In genomic region chr2:11073251-11073650, GRCh38 we compare ENCODE assay signal across 9 cellular contexts.
A peak's percentile ranks its signal among the peaks of the same experiment; 100 is the strongest.
DNase-seq lines count a peak whose midpoint lies in the region; ATAC-seq and TF ChIP-seq lines count a peak whose summit lies in the region.
"Had no signal": no experiment of that assay in that cellular context is flagged by ENCODE, and none has a peak within 500 bp of the region (broad histone marks: within the 10 kb centered on the region; RNA-seq: fewer than 3 reads in every experiment).

No MANE protein-coding gene starts in this region.

- H3K4me3 ChIP-seq in AG09309 (ENCODE audit: control insufficient read depth, low read depth, low read length) = no peak overlapping the region
- H3K4me3 ChIP-seq in foreskin fibroblast (ENCODE audit: low read depth in 1 of 2, low read length in 2 of 2) = no peak overlapping the region
- H3K4me3 ChIP-seq in spleen = no peak overlapping the region
- no peak overlapping the region for H3K4me3 ChIP-seq in CD8-positive, alpha-beta memory T cell (ENCODE audit: low read length)

- H3K9me3 ChIP-seq in spleen = no peaks in the 10 kb centered on the region
- no peaks in the 10 kb centered on the region for H3K9me3 ChIP-seq in CD8-positive, alpha-beta memory T cell (ENCODE audit: low read length)

- no peaks in the 10 kb centered on the region for H3K36me3 ChIP-seq in spleen
- H3K36me3 ChIP-seq in CD8-positive, alpha-beta memory T cell (ENCODE audit: insufficient read depth, low read length) = no peaks in the 10 kb centered on the region

- H3K36me3 Mint-ChIP-seq in CD8-positive, alpha-beta memory T cell = no peaks in the 10 kb centered on the region
- H3K36me3 Mint-ChIP-seq: stimulated activated effector memory CD8-positive, alpha-beta T cell treated with anti-CD3 and anti-CD28 coated beads, Interleukin-12 subunit alpha, Interleukin-12 subunit beta, amount 100 ng/mL, for 72 hours had no signal

- H3K4me3 Mint-ChIP-seq in CD8-positive, alpha-beta memory T cell = no peak overlapping the region
- H3K4me3 Mint-ChIP-seq: stimulated activated effector memory CD8-positive, alpha-beta T cell treated with anti-CD3 and anti-CD28 coated beads, Interleukin-12 subunit alpha, Interleukin-12 subunit beta, amount 100 ng/mL, for 72 hours had no signal

- H3K27me3 ChIP-seq in spleen (replicated peaks in 1 of 7) = peaks cover 0 to 10% (median 0%) of the 10 kb centered on the region in 7 donors
- no peaks in the 10 kb centered on the region for H3K27me3 ChIP-seq in CD8-positive, alpha-beta memory T cell (ENCODE audit: insufficient read depth, low read length, poor library complexity, severe bottlenecking)

- no peak for ATAC-seq in HG03469 (IDR thresholded peaks at IDR 0.05; ENCODE audit: unreplicated experiment)
- ATAC-seq in GM18868 (IDR thresholded peaks at IDR 0.05; ENCODE audit: unreplicated experiment) = no peak
- ATAC-seq: stimulated activated effector memory CD8-positive, alpha-beta T cell treated with anti-CD3 and anti-CD28 coated beads, Interleukin-12 subunit alpha, Interleukin-12 subunit beta, amount 100 ng/mL, for 72 hours had no signal

- TF ChIP-seq CTCF in AG09309 (IDR thresholded peaks at IDR 0.05; ENCODE audit: control insufficient read depth, insufficient read depth, low read depth, low read length, missing control alignments) (peak; percentile 49), GM20000 (IDR thresholded peaks at IDR 0.05; ENCODE audit: extremely low read depth, missing control alignments) (peak; percentile 57), foreskin fibroblast (IDR thresholded peaks at IDR 0.05; ENCODE audit: low read depth, low read length) (peak; percentile 51), spleen (IDR thresholded peaks at IDR 0.05 in 8 of 11, conservative IDR thresholded peaks at IDR 0.05 in 3 of 11) (peak in 6 of 11 experiments; percentile 18 to 37 (median 30))

- H3K27ac ChIP-seq in spleen = no peak overlapping the region
- H3K27ac ChIP-seq in CD8-positive, alpha-beta memory T cell (ENCODE audit: low read depth, low read length) = no peak overlapping the region

- intact Hi-C loops in spleen (cut with DNase I; ENCODE audit: low total_unique reads) = no loop called here

- POLR2A ChIA-PET in CD8-positive, alpha-beta memory T cell (lab: Charles Lee) = no interaction called here

- H3K27ac Mint-ChIP-seq in CD8-positive, alpha-beta memory T cell = peak overlapping the region in 2 of 8 donors; percentile 31 to 89
- H3K27ac Mint-ChIP-seq: stimulated activated effector memory CD8-positive, alpha-beta T cell treated with anti-CD3 and anti-CD28 coated beads, Interleukin-12 subunit alpha, Interleukin-12 subunit beta, amount 100 ng/mL, for 72 hours had no signal

- WGBS in spleen, 5 donors = 28 to 36% (median 33%) methylated on average over 10 of the region's 10 CpGs

- H3K4me1 Mint-ChIP-seq in CD8-positive, alpha-beta memory T cell = peaks cover 0 to 15% (median 3%) of the 10 kb centered on the region in 3 donors

- DNase-seq in AG09309 (ENCODE audit: low read depth) = no peak
- no peak for DNase-seq in GM20000 (ENCODE audit: low spot score)
- peak; percentile 52 for DNase-seq in RPMI7951 (ENCODE audit: low read depth)
- peak; percentile 31 to 48 for DNase-seq in foreskin fibroblast
- DNase-seq in spleen = no peak
- no peak for DNase-seq in CD8-positive, alpha-beta memory T cell

- H3K27me3 Mint-ChIP-seq in CD8-positive, alpha-beta memory T cell = peaks cover 16 to 45% of the 10 kb centered on the region in 2 donors

- H3K9me3 Mint-ChIP-seq in CD8-positive, alpha-beta memory T cell = peaks cover 0 to 2% (median 0%) of the 10 kb centered on the region in 5 donors
- H3K9me3 Mint-ChIP-seq: stimulated activated effector memory CD8-positive, alpha-beta T cell treated with anti-CD3 and anti-CD28 coated beads, Interleukin-12 subunit alpha, Interleukin-12 subunit beta, amount 100 ng/mL, for 72 hours had no signal

- CTCF ChIA-PET in CD8-positive, alpha-beta memory T cell (lab: Charles Lee) = no interaction called here

- TF ChIP-seq POLR2A in spleen (IDR thresholded peaks at IDR 0.05) = no peak

- peaks cover 0 to 13% (median 4%) of the 10 kb centered on the region in 6 donors for H3K4me1 ChIP-seq in spleen
- no peaks in the 10 kb centered on the region for H3K4me1 ChIP-seq in CD8-positive, alpha-beta memory T cell (ENCODE audit: insufficient read depth, low read length)

Comparison
In these comparisons a context has a peak if more than half of its experiments do, and no peak if none do; other contexts are left out.
1. DNase-seq: peak in RPMI7951 (single experiment) and foreskin fibroblast (2 of 2); none in AG09309 (single experiment), GM20000 (single experiment), spleen (single experiment) and CD8-positive, alpha-beta memory T cell (0 of 5).
2. Peak in every context shown above with its lines, with median percentiles within 50 percentile points of each other: CTCF ChIP-seq.